11 cellular contexts compared by ENCODE assay signal in the genomic region with DNA sequence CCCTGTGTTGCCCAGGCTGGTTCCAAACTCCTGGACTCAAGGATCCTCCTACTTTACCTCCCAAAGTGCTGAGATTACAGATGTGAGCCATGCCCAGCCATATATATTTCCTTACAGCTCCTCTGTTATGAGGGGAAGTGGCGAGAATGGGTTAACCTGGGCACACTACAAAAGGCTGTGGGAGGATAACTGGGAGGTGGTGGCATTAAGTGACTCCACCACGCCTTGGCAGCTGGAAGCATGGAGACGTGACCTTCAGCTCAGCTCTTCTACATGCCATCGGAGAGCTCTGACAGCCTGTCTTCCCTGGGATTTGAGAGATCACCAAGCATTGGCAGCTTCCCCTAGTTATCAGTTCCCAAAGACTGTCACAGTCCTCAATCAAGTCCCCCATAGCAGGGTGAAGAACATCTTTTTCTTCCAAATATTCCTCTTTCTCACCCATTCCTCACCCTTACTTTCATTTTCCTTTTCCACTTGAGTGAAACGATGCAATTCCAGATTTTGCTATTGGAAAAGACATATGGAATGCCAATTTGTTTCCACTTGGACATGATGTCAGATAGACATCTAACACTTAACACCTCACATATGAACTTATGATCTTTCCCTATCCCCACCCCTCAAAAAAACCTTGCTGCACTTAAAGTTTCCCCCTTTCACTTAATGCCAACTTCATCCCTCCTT. TPM values are rescaled to one million over a fixed set of nuclear protein-coding genes. Genes with fewer than 3 reads are reported as not detected.
DNase-seq lines count a peak whose midpoint lies in the region; ATAC-seq and TF ChIP-seq lines count a peak whose summit lies in the region.
"Had no signal": no experiment of that assay in that cellular context is flagged by ENCODE, and none has a peak within 500 bp of the region (broad histone marks: within the 10 kb centered on the region; RNA-seq: fewer than 3 reads in every experiment).

No MANE protein-coding gene starts in this region.

- peak overlapping the region; percentile 76 for H3K4me3 ChIP-seq in adipocyte (ENCODE audit: low read length)
- peak overlapping the region in 3 of 4 donors; percentile 15 to 34 (median 30) for H3K4me3 ChIP-seq in tibial nerve

- no peaks in the 10 kb centered on the region for H3K9me3 Mint-ChIP-seq in activated T-cell treated with anti-CD3 and anti-CD28 coated beads, Interleukin-2, amount 50 U/mL, for 4 hours
- H3K9me3 Mint-ChIP-seq in activated T-cell treated with anti-CD3 and anti-CD28 coated beads, Interleukin-2, amount 50 U/mL, for 72 hours, result no peaks in the 10 kb centered on the region
- H3K9me3 Mint-ChIP-seq in immature natural killer cell, result no peaks in the 10 kb centered on the region

- H3K9ac ChIP-seq in adipocyte (ENCODE audit: low read length), result peak overlapping the region; percentile 69

- H3K4me1 ChIP-seq in adipocyte (ENCODE audit: control insufficient read depth, insufficient read depth, low read length), result peaks cover 28% of the 10 kb centered on the region
- peaks cover 0 to 44% (median 25%) of the 10 kb centered on the region in 4 donors for H3K4me1 ChIP-seq in tibial nerve

- peaks cover 62% of the 10 kb centered on the region for H3K4me1 Mint-ChIP-seq in activated T-cell treated with anti-CD3 and anti-CD28 coated beads, Interleukin-2, amount 50 U/mL, for 4 hours (ENCODE audit: low read depth)
- peaks cover 68% of the 10 kb centered on the region for H3K4me1 Mint-ChIP-seq in activated T-cell treated with anti-CD3 and anti-CD28 coated beads, Interleukin-2, amount 50 U/mL, for 72 hours (ENCODE audit: low read depth)
- H3K4me1 Mint-ChIP-seq in immature natural killer cell, result peaks cover 26 to 27% of the 10 kb centered on the region in 2 donors

- no peak for TF ChIP-seq CTCF in tibial nerve (IDR thresholded peaks at IDR 0.05)

- H3K27ac ChIP-seq in tibial nerve, result peak overlapping the region in 2 of 4 donors; percentile 52 to 66

- peak overlapping the region; percentile 3 for H3K4me3 Mint-ChIP-seq in activated T-cell treated with anti-CD3 and anti-CD28 coated beads, Interleukin-2, amount 50 U/mL, for 4 hours
- no peak overlapping the region for H3K4me3 Mint-ChIP-seq in activated T-cell treated with anti-CD3 and anti-CD28 coated beads, Interleukin-2, amount 50 U/mL, for 72 hours
- H3K4me3 Mint-ChIP-seq in immature natural killer cell, result no peak overlapping the region

- no peak for TF ChIP-seq EP300 in tibial nerve (IDR thresholded peaks at IDR 0.05)

- H3K27me3 ChIP-seq in adipocyte (replicated peaks; ENCODE audit: control insufficient read depth, insufficient read depth, low read length) (no peaks in the 10 kb centered on the region), tibial nerve (no peaks in the 10 kb centered on the region)
- H3K27me3 ChIP-seq: BE2C had no signal

- H3K9me3 ChIP-seq in adipocyte (ENCODE audit: control insufficient read depth, low read length), result no peaks in the 10 kb centered on the region
- H3K9me3 ChIP-seq in tibial nerve, result peaks cover 0 to 2% (median 0%) of the 10 kb centered on the region in 4 donors
- H3K9me3 ChIP-seq: BE2C had no signal

- 51 to 55% methylated on average over 5 of the region's 5 CpGs for WGBS in tibial nerve, 2 donors

- no peak for DNase-seq in activated T-cell treated with anti-CD3 and anti-CD28 coated beads, Interleukin-2, amount 50 U/mL, for 4 hours
- DNase-seq in activated T-cell treated with anti-CD3 and anti-CD28 coated beads, Interleukin-2, amount 50 U/mL, for 72 hours, result no peak
- DNase-seq in adipocyte (ENCODE audit: low read depth), result peak; percentile 38
- DNase-seq in immature natural killer cell, result no peak
- no peak for DNase-seq in tibial nerve (ENCODE audit: low spot score in 2 of 2)
- no peak for DNase-seq in NCI-H1694 (lab: John Stamatoyannopoulos, UW)
- DNase-seq: activated CD4-positive, alpha-beta T cell treated with anti-CD3 and anti-CD28 coated beads for 1 hour; BE2C; naive thymus-derived CD4-positive, alpha-beta T cell had no signal

- no peak overlapping the region for H3K27ac Mint-ChIP-seq in activated T-cell treated with anti-CD3 and anti-CD28 coated beads, Interleukin-2, amount 50 U/mL, for 72 hours
- peak overlapping the region in 4 of 6 donors; percentile 4 to 85 (median 60) for H3K27ac Mint-ChIP-seq in immature natural killer cell

- TF ChIP-seq POLR2A in tibial nerve (IDR thresholded peaks at IDR 0.05), result no peak

- no peaks in the 10 kb centered on the region for H3K36me3 Mint-ChIP-seq in activated T-cell treated with anti-CD3 and anti-CD28 coated beads, Interleukin-2, amount 50 U/mL, for 4 hours (ENCODE audit: insufficient read depth)
- H3K36me3 Mint-ChIP-seq in activated T-cell treated with anti-CD3 and anti-CD28 coated beads, Interleukin-2, amount 50 U/mL, for 72 hours (ENCODE audit: insufficient read depth in 2 of 2), result peaks cover 0 to 2% of the 10 kb centered on the region in 2 donors
- H3K36me3 Mint-ChIP-seq in immature natural killer cell, result no peaks in the 10 kb centered on the region

- no peaks in the 10 kb centered on the region for H3K27me3 Mint-ChIP-seq in activated T-cell treated with anti-CD3 and anti-CD28 coated beads, Interleukin-2, amount 50 U/mL, for 4 hours (ENCODE audit: low read depth)
- no peaks in the 10 kb centered on the region for H3K27me3 Mint-ChIP-seq in activated T-cell treated with anti-CD3 and anti-CD28 coated beads, Interleukin-2, amount 50 U/mL, for 72 hours (ENCODE audit: low read depth)
- peaks cover 0 to 4% (median 2%) of the 10 kb centered on the region in 3 donors for H3K27me3 Mint-ChIP-seq in immature natural killer cell (ENCODE audit: low read depth in 3 of 3)
- H3K27me3 Mint-ChIP-seq: naive thymus-derived CD4-positive, alpha-beta T cell had no signal

- ATAC-seq in activated T-cell treated with anti-CD3 and anti-CD28 coated beads, Interleukin-2, amount 50 U/mL, for 4 hours, result no peak
- ATAC-seq in activated T-cell treated with anti-CD3 and anti-CD28 coated beads, Interleukin-2, amount 50 U/mL, for 72 hours (replicated peaks in 1 of 2), result no peak
- ATAC-seq in HG02623 (IDR thresholded peaks at IDR 0.05; ENCODE audit: unreplicated experiment) (no peak), HG03045 (IDR thresholded peaks at IDR 0.05; ENCODE audit: unreplicated experiment) (no peak)
- ATAC-seq: naive thymus-derived CD4-positive, alpha-beta T cell had no signal

- H3K36me3 ChIP-seq in adipocyte (ENCODE audit: control insufficient read depth, insufficient read depth, low read length, severe bottlenecking) (no peaks in the 10 kb centered on the region), tibial nerve (no peaks in the 10 kb centered on the region)
- H3K36me3 ChIP-seq: BE2C had no signal

RNA-seq across cellular contexts. Expression of gene PHLDA1, which starts 48.5 kb away (rescaled TPM):
- 10 to 100 TPM; 36.8 to 52.2 (median 37.2) TPM for total RNA-seq in activated T-cell treated with anti-CD3 and anti-CD28 coated beads, Interleukin-2, amount 50 U/mL, for 4 hours
- total RNA-seq in activated T-cell treated with anti-CD3 and anti-CD28 coated beads, Interleukin-2, amount 50 U/mL, for 72 hours, result 10 to 100 TPM; 19.9 to 33.6 TPM
- polyA plus RNA-seq in immature natural killer cell, result 1 to 10 TPM in 1 of 3 donors, under 1 TPM in 2; 0.59 to 1.4 (median 0.92) TPM
- 10 to 100 TPM; 23.6 to 34.9 (median 30.7) TPM for total RNA-seq in tibial nerve
